13 cellular contexts compared by ENCODE assay signal in the genomic region with DNA sequence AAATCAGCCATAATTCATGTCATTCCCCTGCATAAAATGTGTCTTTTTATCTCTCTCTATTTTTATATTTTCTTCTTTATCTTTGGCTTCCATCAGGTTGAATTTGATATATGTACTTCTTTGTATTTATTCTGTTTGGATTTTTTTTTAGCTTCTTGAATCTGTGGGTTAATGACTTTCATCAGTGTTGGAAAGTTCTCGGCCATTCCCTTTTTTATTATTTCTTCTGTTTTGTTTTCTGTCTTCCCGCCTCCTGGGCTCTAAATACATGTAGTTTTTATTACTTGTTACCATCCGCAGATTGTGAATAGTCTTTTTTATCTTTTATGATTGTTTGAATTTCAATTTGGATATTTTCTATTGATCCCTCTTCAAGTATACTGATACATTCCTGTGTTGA.
"Had no signal": no experiment of that assay in that cellular context is flagged by ENCODE, and none has a peak within 500 bp of the region (broad histone marks: within the 10 kb centered on the region; RNA-seq: fewer than 3 reads in every experiment).

No MANE protein-coding gene starts in this region.

- H3K4me3 ChIP-seq: colonic mucosa, coronary artery, dorsolateral prefrontal cortex, esophagus muscularis mucosa, esophagus squamous epithelium, gastrocnemius medialis, gastroesophageal sphincter, heart left ventricle, heart right ventricle had no signal

- ATAC-seq: effector memory CD8-positive, alpha-beta T cell; esophagus mucosa; foreskin keratinocyte; gastrocnemius medialis; gastroesophageal sphincter; heart left ventricle; heart right ventricle had no signal

- H3K27ac ChIP-seq: colonic mucosa, coronary artery, dorsolateral prefrontal cortex, epithelial cell of prostate, esophagus muscularis mucosa, esophagus squamous epithelium, foreskin keratinocyte, gastrocnemius medialis, gastroesophageal sphincter, heart left ventricle, heart right ventricle had no signal

- H3K36me3 ChIP-seq: colonic mucosa, esophagus muscularis mucosa, esophagus squamous epithelium, gastrocnemius medialis, gastroesophageal sphincter, heart left ventricle, heart right ventricle had no signal

- H3K4me1 ChIP-seq: colonic mucosa, esophagus muscularis mucosa, esophagus squamous epithelium, foreskin keratinocyte, gastrocnemius medialis, gastroesophageal sphincter, heart left ventricle, heart right ventricle had no signal

- H3K9me3 ChIP-seq: colonic mucosa, gastrocnemius medialis had no signal
